15 cellular contexts compared by ENCODE assay signal in the genomic region with DNA sequence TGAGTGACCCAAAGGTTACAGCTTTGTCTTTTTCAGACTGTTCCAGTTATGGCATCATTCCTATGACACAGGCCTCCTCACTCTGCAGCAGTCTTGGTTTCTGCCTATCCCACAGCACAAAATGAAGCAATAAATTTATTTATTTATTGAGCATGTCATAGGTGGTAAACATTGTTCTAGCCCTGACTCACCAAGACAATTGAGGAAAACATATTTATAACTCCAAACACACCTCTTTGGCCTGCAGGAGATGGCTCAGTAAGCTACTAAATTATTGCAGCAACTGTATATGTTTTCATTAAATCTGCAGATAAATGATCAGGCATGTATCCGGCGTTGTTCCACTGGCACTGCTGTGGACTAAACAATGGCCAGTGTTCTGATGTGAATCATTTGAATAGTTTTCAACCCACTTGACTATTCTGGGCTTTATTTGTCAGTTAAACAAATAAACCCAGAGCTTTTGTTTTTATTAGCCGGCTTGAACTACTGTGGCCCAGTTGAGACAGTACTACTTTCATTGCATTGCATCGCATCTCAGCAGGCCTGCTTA.
DNase-seq lines count a peak whose midpoint lies in the region; ATAC-seq and TF ChIP-seq lines count a peak whose summit lies in the region.
"Had no signal": no experiment of that assay in that cellular context is flagged by ENCODE, and none has a peak within 500 bp of the region (broad histone marks: within the 10 kb centered on the region; RNA-seq: fewer than 3 reads in every experiment).

No MANE protein-coding gene starts in this region.

- H3K4me1 ChIP-seq in body of pancreas = no peaks in the 10 kb centered on the region
- H3K4me1 ChIP-seq in naive thymus-derived CD4-positive, alpha-beta T cell (ENCODE audit: control insufficient read depth in 2 of 2, insufficient read depth in 2 of 2, low read length in 2 of 2) = no peaks in the 10 kb centered on the region
- H3K4me1 ChIP-seq in right cardiac atrium (ENCODE audit: control insufficient read depth, insufficient read depth, low read length) = no peaks in the 10 kb centered on the region
- H3K4me1 ChIP-seq: spleen had no signal

- POLR2A ChIA-PET in naive thymus-derived CD4-positive, alpha-beta T cell (lab: Charles Lee) = no interaction called here

- TF ChIP-seq POLR2A in body of pancreas (IDR thresholded peaks at IDR 0.05) = no peak

- H3K9me3 ChIP-seq in body of pancreas (no peaks in the 10 kb centered on the region), right cardiac atrium (ENCODE audit: control insufficient read depth, low read length) (no peaks in the 10 kb centered on the region)
- H3K9me3 ChIP-seq in naive thymus-derived CD4-positive, alpha-beta T cell (ENCODE audit: control insufficient read depth in 2 of 3, low read length in 3 of 3) = no peaks in the 10 kb centered on the region
- H3K9me3 ChIP-seq: esophagus squamous epithelium, spleen had no signal

- H3K27me3 ChIP-seq in body of pancreas (no peaks in the 10 kb centered on the region), right cardiac atrium (ENCODE audit: control insufficient read depth, insufficient read depth) (no peaks in the 10 kb centered on the region)
- H3K27me3 ChIP-seq in naive thymus-derived CD4-positive, alpha-beta T cell (ENCODE audit: control insufficient read depth in 2 of 2, insufficient read depth in 2 of 2, low read length in 2 of 2) = no peaks in the 10 kb centered on the region

- peaks cover 35% of the 10 kb centered on the region for H3K27me3 Mint-ChIP-seq in activated T-cell treated with anti-CD3 and anti-CD28 coated beads, Interleukin-2, amount 50 U/mL, for 4 hours (ENCODE audit: low read depth)
- peaks cover 22 to 49% (median 41%) of the 10 kb centered on the region in 5 donors for H3K27me3 Mint-ChIP-seq in naive thymus-derived CD4-positive, alpha-beta T cell

- H3K36me3 Mint-ChIP-seq in activated T-cell treated with anti-CD3 and anti-CD28 coated beads, Interleukin-2, amount 50 U/mL, for 4 hours (ENCODE audit: insufficient read depth) = no peaks in the 10 kb centered on the region
- peaks cover 0 to 6% (median 0%) of the 10 kb centered on the region in 5 donors for H3K36me3 Mint-ChIP-seq in naive thymus-derived CD4-positive, alpha-beta T cell

- no peaks in the 10 kb centered on the region for H3K9me3 Mint-ChIP-seq in activated T-cell treated with anti-CD3 and anti-CD28 coated beads, Interleukin-2, amount 50 U/mL, for 4 hours
- peaks cover 0 to 5% (median 0%) of the 10 kb centered on the region in 11 donors for H3K9me3 Mint-ChIP-seq in naive thymus-derived CD4-positive, alpha-beta T cell

- no peaks in the 10 kb centered on the region for H3K36me3 ChIP-seq in body of pancreas (replicated peaks in 1 of 2; ENCODE audit: insufficient read depth in 1 of 2, low read depth in 2 of 2)
- H3K36me3 ChIP-seq in naive thymus-derived CD4-positive, alpha-beta T cell (ENCODE audit: control insufficient read depth in 2 of 3, insufficient read depth in 3 of 3, low read length in 3 of 3) = no peaks in the 10 kb centered on the region
- H3K36me3 ChIP-seq: esophagus squamous epithelium, spleen had no signal

- intact Hi-C loops in body of pancreas (cut with DNase I) (no loop called here), right cardiac atrium (cut with DNase I) (no loop called here)
- intact Hi-C loops in naive thymus-derived CD4-positive, alpha-beta T cell (cut with micrococcal nuclease) = no loop called here

- H3K27ac Mint-ChIP-seq in naive thymus-derived CD4-positive, alpha-beta T cell = no peak overlapping the region

- no peak overlapping the region for H3K4me3 Mint-ChIP-seq in activated T-cell treated with anti-CD3 and anti-CD28 coated beads, Interleukin-2, amount 50 U/mL, for 4 hours
- H3K4me3 Mint-ChIP-seq in naive thymus-derived CD4-positive, alpha-beta T cell = no peak overlapping the region

- H3K27ac ChIP-seq in body of pancreas = no peak overlapping the region
- no peak overlapping the region for H3K27ac ChIP-seq in naive thymus-derived CD4-positive, alpha-beta T cell (ENCODE audit: low read depth, low read length)
- no peak overlapping the region for H3K27ac ChIP-seq in right cardiac atrium (ENCODE audit: low read length)
- H3K27ac ChIP-seq: esophagus squamous epithelium, KMS-11, spleen had no signal

- CTCF ChIA-PET in naive thymus-derived CD4-positive, alpha-beta T cell (lab: Charles Lee) = no interaction called here

- TF ChIP-seq CTCF in epithelial cell of esophagus (IDR thresholded peaks at IDR 0.05; ENCODE audit: insufficient read depth, low read depth, low read length, missing control alignments) (no peak), body of pancreas (IDR thresholded peaks at IDR 0.05) (no peak)

- 81 to 92% methylated on average over 4 of the region's 4 CpGs for WGBS in body of pancreas, 2 donors
- WGBS in right cardiac atrium = 78% methylated on average over 4 of the region's 4 CpGs

- H3K4me3 ChIP-seq in epithelial cell of esophagus (ENCODE audit: low read length) (no peak overlapping the region), body of pancreas (no peak overlapping the region), right cardiac atrium (ENCODE audit: low read length) (no peak overlapping the region)
- no peak overlapping the region for H3K4me3 ChIP-seq in naive thymus-derived CD4-positive, alpha-beta T cell (ENCODE audit: low read length)
- H3K4me3 ChIP-seq: esophagus squamous epithelium, lung, spleen had no signal

- ATAC-seq in activated T-cell treated with anti-CD3 and anti-CD28 coated beads, Interleukin-2, amount 50 U/mL, for 4 hours = no peak
- ATAC-seq in body of pancreas = no peak
- ATAC-seq in naive thymus-derived CD4-positive, alpha-beta T cell = no peak
- no peak for ATAC-seq in right cardiac atrium

- no peaks in the 10 kb centered on the region for H3K4me1 Mint-ChIP-seq in activated T-cell treated with anti-CD3 and anti-CD28 coated beads, Interleukin-2, amount 50 U/mL, for 4 hours (ENCODE audit: low read depth)
- peaks cover 0 to 3% (median 0%) of the 10 kb centered on the region in 7 donors for H3K4me1 Mint-ChIP-seq in naive thymus-derived CD4-positive, alpha-beta T cell

- DNase-seq in EL = peak; percentile 84
- peak; percentile 72 for DNase-seq in NCI-H774 (lab: John Stamatoyannopoulos, UW)
- DNase-seq in epithelial cell of esophagus (ENCODE audit: low read depth) = peak; percentile 86
- DNase-seq in putamen (ENCODE audit: low spot score) = peak; percentile 41
- no peak for DNase-seq in activated T-cell treated with anti-CD3 and anti-CD28 coated beads, Interleukin-2, amount 50 U/mL, for 4 hours
- DNase-seq in body of pancreas = no peak
- DNase-seq in naive thymus-derived CD4-positive, alpha-beta T cell = no peak
- no peak for DNase-seq in right cardiac atrium
- DNase-seq: aorta, DMS79, esophagus squamous epithelium, NCI-H446 treated with DMSO at 0.1 percent for 48 hours, spleen had no signal

Comparison
In these comparisons a context has a peak if more than half of its experiments do, and no peak if none do; other contexts are left out.
1. DNase-seq: peak in EL (single experiment), NCI-H774 (single experiment), epithelial cell of esophagus (single experiment) and putamen (single experiment); none in activated T-cell treated with anti-CD3 and anti-CD28 coated beads, Interleukin-2, amount 50 U/mL, for 4 hours (single experiment), body of pancreas (0 of 4), naive thymus-derived CD4-positive, alpha-beta T cell (0 of 9) and right cardiac atrium (0 of 3).